ENCODE assay signal across 32 cellular contexts in the genomic region with DNA sequence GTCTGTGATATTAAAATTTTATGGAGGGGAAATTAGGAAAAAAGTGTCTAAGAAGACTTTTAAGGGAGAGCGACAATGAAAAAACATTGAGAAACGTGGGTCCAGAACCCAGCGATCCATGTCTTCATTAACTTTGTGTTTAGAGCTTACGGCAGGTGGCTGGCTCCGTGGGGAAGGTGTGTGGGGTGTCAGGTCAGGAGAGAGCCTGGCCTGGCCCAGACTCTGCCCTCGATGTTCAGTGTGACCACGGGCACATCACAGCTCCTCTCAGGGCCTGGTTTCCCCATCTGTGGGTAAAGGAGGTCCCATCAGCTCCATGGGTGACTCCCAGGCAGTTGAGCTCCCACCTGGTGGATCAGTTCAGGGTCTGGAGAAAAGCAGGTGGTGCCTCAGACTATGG. TPM values are rescaled to one million over a fixed set of nuclear protein-coding genes. Genes with fewer than 3 reads are reported as not detected.
"Had no signal": no experiment of that assay in that cellular context is flagged by ENCODE, and none has a peak within 500 bp of the region (broad histone marks: within the 10 kb centered on the region; RNA-seq: fewer than 3 reads in every experiment).

No MANE protein-coding gene starts in this region.

- H3K36me3 Mint-ChIP-seq: activated naive CD4-positive, alpha-beta T cell treated with anti-CD3 and anti-CD28 coated beads, Interleukin-2, amount 50 U/mL, for 24 hours; activated naive CD8-positive, alpha-beta T cell treated with anti-CD3 and anti-CD28 coated beads, Interleukin-2, amount 10 ng/mL, durations not matched to agents 7 days and 5 days had no signal

- H3K27me3 ChIP-seq: brain microvascular endothelial cell, Peyer's patch, SJCRH30 had no signal

- H3K9me3 ChIP-seq: Peyer's patch, SJCRH30 had no signal

- H3K9me3 Mint-ChIP-seq: activated CD4-positive, alpha-beta T cell treated with anti-CD3 and anti-CD28 coated beads, Interleukin-2, amount 10 ng/mL, durations not matched to agents 7 days and 5 days; activated naive CD4-positive, alpha-beta T cell treated with anti-CD3 and anti-CD28 coated beads, Interleukin-2, amount 50 U/mL, for 24 hours; activated naive CD8-positive, alpha-beta T cell treated with anti-CD3 and anti-CD28 coated beads, Interleukin-2, amount 10 ng/mL, durations not matched to agents 7 days and 5 days; activated T-cell treated with anti-CD3 and anti-CD28 coated beads, Interleukin-2, amount 50 U/mL, for 24 hours; activated T-helper 2 cell treated with anti-CD3 and anti-CD28 coated beads, Interferon-gamma antibody, Interleukin-2, Interleukin-4, amounts not matched to agents 10 μg/mL and 5 μg/mL and 100 μg/mL, durations not matched to agents 14 hours and 24 hours and 36 hours had no signal

- FAIRE-seq: K562 had no signal

- H3K27ac Mint-ChIP-seq: activated CD4-positive, alpha-beta T cell treated with anti-CD3 and anti-CD28 coated beads for 36 hours; activated CD4-positive, alpha-beta T cell treated with anti-CD3 and anti-CD28 coated beads, Interleukin-2, amount 10 ng/mL, durations not matched to agents 7 days and 5 days; activated CD8-positive, alpha-beta T cell treated with anti-CD3 and anti-CD28 coated beads, Interleukin-2, amount 10 ng/mL, durations not matched to agents 7 days and 5 days; activated naive CD4-positive, alpha-beta T cell treated with anti-CD3 and anti-CD28 coated beads, Interleukin-2, amount 50 U/mL, for 24 hours; activated naive CD8-positive, alpha-beta T cell treated with anti-CD3 and anti-CD28 coated beads, Interleukin-2, amount 10 ng/mL, durations not matched to agents 7 days and 5 days; activated T-cell treated with anti-CD3 and anti-CD28 coated beads, Interleukin-2, amount 50 U/mL, for 24 hours; activated T-helper 2 cell treated with anti-CD3 and anti-CD28 coated beads, Interferon-gamma antibody, Interleukin-2, Interleukin-4, amounts not matched to agents 10 μg/mL and 5 μg/mL and 100 μg/mL, durations not matched to agents 14 hours and 24 hours and 36 hours; WTC11 had no signal

- H3K36me3 ChIP-seq: brain microvascular endothelial cell, SJCRH30 had no signal

- H3K27ac ChIP-seq: brain microvascular endothelial cell, Peyer's patch, SJCRH30, SK-N-MC had no signal

- H3K4me3 Mint-ChIP-seq: activated CD4-positive, alpha-beta T cell treated with anti-CD3 and anti-CD28 coated beads for 36 hours; activated CD4-positive, alpha-beta T cell treated with anti-CD3 and anti-CD28 coated beads, Interleukin-2, amount 10 ng/mL, durations not matched to agents 7 days and 5 days; activated CD8-positive, alpha-beta T cell treated with anti-CD3 and anti-CD28 coated beads, Interleukin-2, amount 10 ng/mL, durations not matched to agents 7 days and 5 days; activated naive CD4-positive, alpha-beta T cell treated with anti-CD3 and anti-CD28 coated beads, Interleukin-2, amount 50 U/mL, for 24 hours; activated naive CD8-positive, alpha-beta T cell treated with anti-CD3 and anti-CD28 coated beads, Interleukin-2, amount 10 ng/mL, durations not matched to agents 7 days and 5 days; activated T-cell treated with anti-CD3 and anti-CD28 coated beads, Interleukin-2, amount 50 U/mL, for 24 hours; WTC11 had no signal

- H3K4me1 ChIP-seq: SJCRH30 had no signal

- DNase-seq: activated CD4-positive, alpha-beta T cell treated with anti-CD3 and anti-CD28 coated beads for 36 hours; activated CD4-positive, alpha-beta T cell treated with anti-CD3 and anti-CD28 coated beads, Interleukin-2, amount 10 ng/mL, durations not matched to agents 7 days and 5 days; activated CD4-positive, alpha-beta T cell treated with anti-CD3 and anti-CD28 coated beads, Interleukin-2, amount 50 U/mL, for 48 hours; activated CD8-positive, alpha-beta T cell treated with anti-CD3 and anti-CD28 coated beads, Interleukin-2, amount 10 ng/mL, durations not matched to agents 7 days and 5 days; activated gamma-delta T cell; activated naive CD4-positive, alpha-beta T cell treated with Interleukin-2 at 50 U/mL for 16 hours; activated naive CD8-positive, alpha-beta T cell treated with anti-CD3 and anti-CD28 coated beads, Interleukin-2, amount 10 ng/mL, durations not matched to agents 7 days and 5 days; activated T-cell treated with anti-CD3 and anti-CD28 coated beads, Interleukin-2, amount 50 U/mL, for 24 hours; brain microvascular endothelial cell; IMR-90; NCI-H1092 treated with DMSO at 0.1 percent for 48 hours; NCI-H1417; NCI-H146; NCI-H187; NCI-H2029 treated with DMSO at 0.1 percent for 48 hours; NCI-H2107; NCI-H2171; NCI-H510A; NCI-H526; NCI-H748 treated with DMSO at 0.1 percent for 48 hours; NK-92 treated with Interleukin-12 subunit alpha and Interleukin-12 subunit beta, amount 100 ng/mL, for 24 hours; PC-3; Peyer's patch; RPMI8226; SJCRH30 had no signal

- ATAC-seq: activated CD4-positive, alpha-beta T cell treated with anti-CD3 and anti-CD28 coated beads for 36 hours; activated CD4-positive, CD25-positive, alpha-beta regulatory T cell treated with anti-CD3 and anti-CD28 coated beads, Interleukin-2, amount 50 U/mL, for 24 hours; activated CD8-positive, alpha-beta T cell treated with anti-CD3 and anti-CD28 coated beads, Interleukin-2, amount 10 ng/mL, durations not matched to agents 7 days and 5 days; K562; PC-3; WTC11 had no signal

- H3K4me3 ChIP-seq: K562, Peyer's patch, SJCRH30, SK-N-MC had no signal

- H3K4me1 Mint-ChIP-seq: activated CD4-positive, alpha-beta T cell treated with anti-CD3 and anti-CD28 coated beads for 36 hours; activated CD4-positive, alpha-beta T cell treated with anti-CD3 and anti-CD28 coated beads, Interleukin-2, amount 10 ng/mL, durations not matched to agents 7 days and 5 days; activated naive CD4-positive, alpha-beta T cell treated with anti-CD3 and anti-CD28 coated beads, Interleukin-2, amount 50 U/mL, for 24 hours had no signal

RNA-seq across cellular contexts. Expression of gene DAB2IP, which starts 22.1 kb away (rescaled TPM):
- total RNA-seq: activated CD4-positive, alpha-beta T cell treated with anti-CD3 and anti-CD28 coated beads, Interleukin-2, amount 10 ng/mL, durations not matched to agents 7 days and 5 days; activated T-helper 2 cell treated with anti-CD3 and anti-CD28 coated beads, Interferon-gamma antibody, Interleukin-2, Interleukin-4, amounts not matched to agents 10 μg/mL and 5 μg/mL and 100 μg/mL, durations not matched to agents 14 hours and 24 hours and 36 hours; T-helper 2 cell treated with Interferon-gamma antibody and Interleukin-4, amounts not matched to agents 100 ng/mL and 5 ng/mL, for 36 hours had no signal
